Comparison of ENCODE assay signal across 19 cellular contexts in genomic region chr2:223720367-223720766, GRCh38.
DNase-seq lines count a peak whose midpoint lies in the region; ATAC-seq and TF ChIP-seq lines count a peak whose summit lies in the region.
"Had no signal": no experiment of that assay in that cellular context is flagged by ENCODE, and none has a peak within 500 bp of the region (broad histone marks: within the 10 kb centered on the region; RNA-seq: fewer than 3 reads in every experiment).

No MANE protein-coding gene starts in this region.

- H3K9me3 Mint-ChIP-seq in mesothelial cell of epicardium = peaks cover 25% of the 10 kb centered on the region

- H3K4me1 Mint-ChIP-seq in mesothelial cell of epicardium = peaks cover 25% of the 10 kb centered on the region
- H3K4me1 Mint-ChIP-seq: B cell; CD4-positive, CD25-positive, alpha-beta regulatory T cell had no signal

- no peaks in the 10 kb centered on the region for H3K27me3 Mint-ChIP-seq in mesothelial cell of epicardium (ENCODE audit: low read depth)
- H3K27me3 Mint-ChIP-seq: B cell had no signal

- H3K27ac Mint-ChIP-seq in mesothelial cell of epicardium = peak overlapping the region; percentile 9
- H3K27ac Mint-ChIP-seq: B cell; CD4-positive, CD25-positive, alpha-beta regulatory T cell had no signal

- peak; percentile 78 for ATAC-seq in GM18511 (IDR thresholded peaks at IDR 0.05; ENCODE audit: unreplicated experiment)
- peak; percentile 72 for ATAC-seq in GM21786 (IDR thresholded peaks at IDR 0.05; ENCODE audit: unreplicated experiment)
- ATAC-seq in HG03175 (IDR thresholded peaks at IDR 0.05; ENCODE audit: unreplicated experiment) = peak; percentile 65
- ATAC-seq in HG03521 (IDR thresholded peaks at IDR 0.05; ENCODE audit: unreplicated experiment) = no peak

- no peak for TF ChIP-seq CTCF in mesothelial cell of epicardium (IDR thresholded peaks at IDR 0.05; ENCODE audit: unreplicated experiment)

- peaks cover 31% of the 10 kb centered on the region for H3K36me3 Mint-ChIP-seq in mesothelial cell of epicardium
- H3K36me3 Mint-ChIP-seq: CD4-positive, CD25-positive, alpha-beta regulatory T cell had no signal

- no peak for DNase-seq in mesothelial cell of epicardium (ENCODE audit: low spot score in 2 of 2, unreplicated experiment in 2 of 2)
- no peak for DNase-seq in NCI-H510A treated with DMSO at 0.1 percent for 48 hours (lab: John Stamatoyannopoulos, UW)
- DNase-seq in stimulated activated naive CD4-positive, alpha-beta T cell (lab: John Stamatoyannopoulos, UW) = no peak
- DNase-seq: Caco-2; CD4-positive, CD25-positive, alpha-beta regulatory T cell; DMS153; H9; KBM-7; NCI-H1048; NCI-H146; NCI-H2081; NCI-H524 treated with DMSO at 0.1 percent for 48 hours; SHP77; T-helper 2 cell had no signal

- no peak overlapping the region for H3K4me3 Mint-ChIP-seq in mesothelial cell of epicardium
- H3K4me3 Mint-ChIP-seq: B cell; CD4-positive, CD25-positive, alpha-beta regulatory T cell had no signal
